ENCODE assay signal across 25 cellular contexts in the genomic region with DNA sequence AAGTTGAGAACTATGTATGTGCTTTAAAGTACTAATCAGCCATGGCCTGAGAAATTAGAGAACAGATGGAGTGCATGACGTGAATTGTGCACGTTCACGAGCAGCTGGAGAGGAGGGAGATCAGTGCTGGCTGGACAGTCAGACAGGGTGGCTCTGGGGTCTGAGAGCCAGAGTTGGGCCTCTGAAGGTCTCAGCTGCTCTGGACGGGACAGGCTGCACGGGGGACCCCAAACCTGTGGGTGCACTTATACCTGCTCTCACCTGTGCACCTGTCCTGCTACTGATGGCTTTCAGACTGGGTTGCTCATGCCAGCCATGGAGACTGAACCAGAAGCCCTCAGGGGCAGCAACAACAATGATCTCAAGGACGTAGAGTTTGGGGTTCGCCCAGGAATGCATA. TPM values are rescaled to one million over a fixed set of nuclear protein-coding genes. Genes with fewer than 3 reads are reported as not detected.
DNase-seq lines count a peak whose midpoint lies in the region; ATAC-seq, FAIRE-seq and TF ChIP-seq lines count a peak whose summit lies in the region.
"Had no signal": no experiment of that assay in that cellular context is flagged by ENCODE, and none has a peak within 500 bp of the region (broad histone marks: within the 10 kb centered on the region; RNA-seq: fewer than 3 reads in every experiment).

No MANE protein-coding gene starts in this region.

- H3K4me1 ChIP-seq in kidney (ENCODE audit: control insufficient read depth in 1 of 2, insufficient read depth in 1 of 2, low read depth in 1 of 2, low read length in 2 of 2) (no peaks in the 10 kb centered on the region), osteoblast (ENCODE audit: insufficient read depth, low read length) (peaks cover 18% of the 10 kb centered on the region)
- H3K4me1 ChIP-seq: BE2C had no signal

- no peak for FAIRE-seq in kidney (lab: Jason Lieb, UNC)
- FAIRE-seq: A549, D721Med, G401.6, GM12892 had no signal

- TF ChIP-seq CTCF in WERI-Rb-1 (IDR thresholded peaks at IDR 0.05; ENCODE audit: low read depth, low read length) (no peak), kidney (IDR thresholded peaks at IDR 0.05; ENCODE audit: borderline replicate concordance, extremely low read depth, insufficient read depth) (no peak), osteoblast (IDR thresholded peaks at IDR 0.05; ENCODE audit: extremely low read depth, low read depth, low read length) (no peak)

- no peaks in the 10 kb centered on the region for H3K79me2 ChIP-seq in osteoblast (ENCODE audit: insufficient read depth, low read length)

- DNase-seq in NCI-H524 (lab: John Stamatoyannopoulos, UW) (peak; percentile 25 to 69), NCI-H524 treated with DMSO at 0.1 percent for 48 hours (lab: John Stamatoyannopoulos, UW) (no peak), WERI-Rb-1 (peak; percentile 48), kidney (peak; percentile 51), osteoblast (ENCODE audit: insufficient read length, low spot score, missing footprints) (peak; percentile 19), pons (ENCODE audit: low spot score) (no peak)
- DNase-seq in activated CD4-positive, alpha-beta T cell treated with anti-CD3 and anti-CD28 coated beads for 4 hours, result no peak
- DNase-seq: 8988T; ACHN; BE2C; CD4-positive, alpha-beta T cell; CD8-positive, alpha-beta memory T cell; DMS153; DND-41; H9 had no signal

- H3K27me3 ChIP-seq in WERI-Rb-1 (ENCODE audit: insufficient read depth, low read depth, severe bottlenecking) (no peaks in the 10 kb centered on the region), osteoblast (ENCODE audit: insufficient read depth, low read length) (peaks cover 23% of the 10 kb centered on the region)

- no peak overlapping the region for H3K9ac ChIP-seq in kidney (ENCODE audit: low read length in 2 of 2)
- H3K9ac ChIP-seq: BLaER1 treated with 17β-estradiol and CSF1 and Interleukin-3, amounts not matched to agents 10 nM and 100 nM had no signal

- H3K9me3 ChIP-seq in WERI-Rb-1 (ENCODE audit: severe bottlenecking) (no peaks in the 10 kb centered on the region), kidney (ENCODE audit: control insufficient read depth in 1 of 2, low read length in 2 of 2) (no peaks in the 10 kb centered on the region), osteoblast (ENCODE audit: low read depth, low read length) (no peaks in the 10 kb centered on the region)
- H3K9me3 ChIP-seq: A549; BE2C; BLaER1 treated with 17β-estradiol and CSF1 and Interleukin-3, amounts not matched to agents 10 nM and 100 nM had no signal

- H3K4me3 ChIP-seq in WERI-Rb-1 (ENCODE audit: low read depth, low read length), result no peak overlapping the region
- H3K4me3 ChIP-seq in kidney (ENCODE audit: low read length in 2 of 2), result no peak overlapping the region
- H3K4me3 ChIP-seq in osteoblast (ENCODE audit: insufficient read depth, low read length), result no peak overlapping the region
- H3K4me3 ChIP-seq: A549; BLaER1 treated with 17β-estradiol and CSF1 and Interleukin-3, amounts not matched to agents 10 nM and 100 nM; GM23338 had no signal

- H3K27ac ChIP-seq in WERI-Rb-1 (no peak overlapping the region), kidney (ENCODE audit: low read depth in 2 of 2, low read length in 2 of 2) (no peak overlapping the region), osteoblast (ENCODE audit: low read depth, low read length) (no peak overlapping the region)
- H3K27ac ChIP-seq: A549; BLaER1 treated with 17β-estradiol and CSF1 and Interleukin-3, amounts not matched to agents 10 nM and 100 nM had no signal

- H3K36me3 ChIP-seq in WERI-Rb-1 (no peaks in the 10 kb centered on the region), kidney (ENCODE audit: control insufficient read depth in 1 of 2, insufficient read depth in 2 of 2, low read length in 2 of 2) (no peaks in the 10 kb centered on the region), osteoblast (ENCODE audit: insufficient read depth, low read length) (no peaks in the 10 kb centered on the region)
- H3K36me3 ChIP-seq: BE2C; BLaER1 treated with 17β-estradiol and CSF1 and Interleukin-3, amounts not matched to agents 10 nM and 100 nM had no signal

- no peak overlapping the region for H2AFZ ChIP-seq in osteoblast (ENCODE audit: low read length)
- H2AFZ ChIP-seq: GM23338 had no signal

- intact Hi-C loops in kidney (cut with DNase I), result loop anchor here (10.0 kb wide), 1 partner anchor 290 kb away; no protein-coding TSS in a partner anchor

- no peak for ATAC-seq in GM19351 (IDR thresholded peaks at IDR 0.05; ENCODE audit: unreplicated experiment)
- ATAC-seq: GM23338, HCT116 had no signal

- H3K4me2 ChIP-seq in osteoblast (ENCODE audit: insufficient read depth, low read length), result no peak overlapping the region
- H3K4me2 ChIP-seq: GM23338 had no signal

- no peaks in the 10 kb centered on the region for H4K20me1 ChIP-seq in osteoblast (ENCODE audit: insufficient read depth, low read length)

RNA-seq across cellular contexts. Expression of gene UMODL1, which starts 43.5 kb away (rescaled TPM):
- total RNA-seq in kidney, result not detected
- 0.39 TPM for polyA plus RNA-seq in kidney (ENCODE audit: insufficient read depth, low read depth, low replicate concordance)
- under 0.01 TPM in 1 of 2 replicates, not detected in the other for total RNA-seq in osteoblast
- total RNA-seq: GM23338, H4, H9 had no signal
- polyA plus RNA-seq: A549; CD14-positive monocyte; CD8-positive, alpha-beta memory T cell; GM23338 had no signal

Comparison
In these comparisons a context has a peak if more than half of its experiments do, and no peak if none do; other contexts are left out.
1. DNase-seq: peak in NCI-H524 (2 of 2), WERI-Rb-1 (single experiment), kidney (single experiment) and osteoblast (single experiment); none in NCI-H524 treated with DMSO at 0.1 percent for 48 hours (single experiment), activated CD4-positive, alpha-beta T cell treated with anti-CD3 and anti-CD28 coated beads for 4 hours (0 of 2) and pons (single experiment).